In genomic region chr4:107444-108429, GRCh38 we compare ENCODE assay signal across 1 cellular context.
TF ChIP-seq lines count a peak whose summit lies in the region.

No MANE protein-coding gene starts in this region.

TF ChIP-seq in SK-N-SH, 30 proteins besides CTCF, POLR2A, EP300 and RAD21:
- TF ChIP-seq ZBTB33 (IDR thresholded peaks at IDR 0.05; ENCODE audit: borderline replicate concordance, low read depth), result no peak
- TF ChIP-seq NRF1 (IDR thresholded peaks at IDR 0.05; ENCODE audit: low read depth, low read length), result no peak
- no peak for TF ChIP-seq YY1 (IDR thresholded peaks at IDR 0.05; ENCODE audit: low read depth)
- no peak for TF ChIP-seq CHD2 (IDR thresholded peaks at IDR 0.05; ENCODE audit: low read length, partially characterized antibody)
- no peak for TF ChIP-seq IRF3 (IDR thresholded peaks at IDR 0.05; ENCODE audit: low read depth, low read length)
- TF ChIP-seq FOSL2 (IDR thresholded peaks at IDR 0.05; ENCODE audit: borderline replicate concordance, low read depth), result no peak
- no peak for TF ChIP-seq TEAD4 (IDR thresholded peaks at IDR 0.05; ENCODE audit: borderline replicate concordance, insufficient read depth)
- TF ChIP-seq FOXM1 (IDR thresholded peaks at IDR 0.05; ENCODE audit: low read depth), result no peak
- no peak for TF ChIP-seq RXRA (IDR thresholded peaks at IDR 0.05; ENCODE audit: borderline replicate concordance, low read depth)
- no peak for TF ChIP-seq MXI1 (IDR thresholded peaks at IDR 0.05; ENCODE audit: low read depth, low read length)
- no peak for TF ChIP-seq RCOR1 (IDR thresholded peaks at IDR 0.05; ENCODE audit: low read length)
- TF ChIP-seq PBX3 (IDR thresholded peaks at IDR 0.05), result no peak
- no peak for TF ChIP-seq EZH2phosphoT487 (IDR thresholded peaks at IDR 0.05; ENCODE audit: borderline replicate concordance, low read depth)
- TF ChIP-seq NFIC (IDR thresholded peaks at IDR 0.05; ENCODE audit: borderline replicate concordance), result no peak
- TF ChIP-seq REST (IDR thresholded peaks at IDR 0.05; ENCODE audit: low read depth, low read length), result no peak
- TF ChIP-seq ELF1 (IDR thresholded peaks at IDR 0.05), result no peak
- no peak for TF ChIP-seq JUND (IDR thresholded peaks at IDR 0.05)
- no peak for TF ChIP-seq MAX (IDR thresholded peaks at IDR 0.05; ENCODE audit: low read depth)
- TF ChIP-seq POLR2AphosphoS5 (IDR thresholded peaks at IDR 0.05; ENCODE audit: low read depth, low read length), result no peak
- TF ChIP-seq USF2 (IDR thresholded peaks at IDR 0.05; ENCODE audit: borderline replicate concordance, low read depth, low read length), result no peak
